13 cellular contexts compared by ENCODE assay signal in the genomic region with DNA sequence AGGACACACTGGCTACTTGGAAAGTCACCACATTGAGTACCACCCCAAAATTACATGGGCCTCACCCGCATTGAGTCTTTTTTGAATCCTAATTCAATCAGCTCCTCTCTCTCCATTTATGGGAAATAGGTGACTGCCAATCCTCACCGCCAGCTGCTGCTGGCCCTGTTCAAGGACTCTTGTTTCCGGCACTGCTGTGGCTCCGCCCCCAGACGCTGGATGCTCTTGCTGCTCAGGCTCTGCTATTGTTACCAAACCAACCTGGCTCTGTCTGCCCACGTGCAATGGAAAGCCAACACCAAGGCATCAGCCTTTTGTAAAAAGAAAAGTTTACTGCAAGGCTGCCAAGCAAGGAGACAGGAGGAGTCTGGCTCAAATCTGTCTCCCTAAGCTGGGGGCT.
DNase-seq lines count a peak whose midpoint lies in the region; ATAC-seq, FAIRE-seq and TF ChIP-seq lines count a peak whose summit lies in the region.
"Had no signal": no experiment of that assay in that cellular context is flagged by ENCODE, and none has a peak within 500 bp of the region (broad histone marks: within the 10 kb centered on the region; RNA-seq: fewer than 3 reads in every experiment).

No MANE protein-coding gene starts in this region.

- CTCF ChIA-PET in H1 (lab: Charles Lee; ENCODE audit: partially characterized antibody) = interaction anchor here (0.6 to 1.7 kb wide), 4 partner anchors 10 to 497 kb away, joined by 3 to 6 read pairs (median 4); no protein-coding TSS in a partner anchor

- H2BK20ac ChIP-seq in H1 (ENCODE audit: low read length) = no peak overlapping the region

- no peak for FAIRE-seq in H1 (lab: Jason Lieb, UNC)
- FAIRE-seq: frontal cortex, G401.6 had no signal

- POLR2A ChIA-PET in H1 (lab: Charles Lee; ENCODE audit: partially characterized antibody) = no interaction called here

- WGBS in heart left ventricle, 4 donors = 24 to 38% (median 34%) methylated on average over 6 of the region's 6 CpGs
- WGBS in H1 (ENCODE audit: extremely low coverage in 1 of 2, insufficient coverage in 1 of 2, insufficient read length in 1 of 2, insufficient replicate concordance in 2 of 2, low coverage in 1 of 2, low lambda C conversion rate in 2 of 2, missing lambda C conversion rate in 1 of 2), 2 experiments = 71% methylated on average over 6 of the region's 6 CpGs; no CpG with 5 or more reads in 1 of the 2 experiments

- H3K4me2 ChIP-seq in H1 (ENCODE audit: insufficient read depth in 1 of 2, low read depth in 2 of 2, low read length in 2 of 2) = no peak overlapping the region

- H3K4me3 ChIP-seq in cardiac muscle cell = no peak overlapping the region
- H3K4me3 ChIP-seq in heart left ventricle = no peak overlapping the region
- no peak overlapping the region for H3K4me3 ChIP-seq in H1 (ENCODE audit: extremely low read depth in 1 of 4, insufficient read depth in 2 of 4, low read depth in 3 of 4, low read length in 4 of 4)
- no peak overlapping the region for H3K4me3 ChIP-seq in vagina

- H2AK5ac ChIP-seq in H1 (ENCODE audit: low read depth, low read length) = no peak overlapping the region

- H3K36me3 ChIP-seq in cardiac muscle cell (no peaks in the 10 kb centered on the region), heart left ventricle (no peaks in the 10 kb centered on the region), H1 (ENCODE audit: control insufficient read depth in 2 of 4, insufficient read depth in 4 of 4, low read length in 3 of 4) (no peaks in the 10 kb centered on the region), vagina (no peaks in the 10 kb centered on the region)

- H3K23ac ChIP-seq in H1 (ENCODE audit: insufficient read length) = no peak overlapping the region

- H3K9ac ChIP-seq in H1 (replicated peaks in 1 of 4; ENCODE audit: extremely low read depth in 1 of 4, low read depth in 3 of 4, low read length in 3 of 4) = no peak overlapping the region

- no peak overlapping the region for H3K4ac ChIP-seq in H1 (replicated peaks; ENCODE audit: insufficient read length, low read depth, low read length)

- H3K79me2 ChIP-seq in H1 (ENCODE audit: control insufficient read depth in 1 of 2, insufficient read depth in 2 of 2, low read length in 2 of 2) = no peaks in the 10 kb centered on the region

- peak; percentile 3 to 24 for DNase-seq in cardiac muscle cell (ENCODE audit: low read depth in 1 of 2, low spot score in 1 of 2)
- DNase-seq in heart left ventricle = no peak
- DNase-seq in NCI-H2171 treated with DMSO at 0.1 percent for 48 hours (lab: John Stamatoyannopoulos, UW) = peak; percentile 99
- no peak for DNase-seq in H1 (ENCODE audit: low read depth in 1 of 2, low spot score in 2 of 2)
- DNase-seq in vagina (ENCODE audit: extremely low spot score in 2 of 2) = no peak
- no peak for DNase-seq in natural killer cell treated with Interleukin-12 subunit alpha and Interleukin-12 subunit beta and Interleukin-15 and Interleukin-18, amount 100 ng/mL, for 72 hours (ENCODE audit: low spot score)
- DNase-seq in SW480 (ENCODE audit: low spot score) = no peak
- DNase-seq in medulla oblongata (ENCODE audit: extremely low spot score) = no peak
- DNase-seq: stimulated activated CD4-positive, alpha-beta T cell treated with anti-CD3 and anti-CD28 coated beads, Interleukin-15, amount 100 ng/mL, for 24 hours had no signal

- no peaks in the 10 kb centered on the region for H3K27me3 ChIP-seq in cardiac muscle cell
- peaks cover 0 to 6% (median 0%) of the 10 kb centered on the region in 9 donors for H3K27me3 ChIP-seq in heart left ventricle
- H3K27me3 ChIP-seq in H1 (replicated peaks in 1 of 4; ENCODE audit: control insufficient read depth in 3 of 4, extremely low read depth in 1 of 4, insufficient read depth in 3 of 4, low read length in 3 of 4) = no peaks in the 10 kb centered on the region
- no peaks in the 10 kb centered on the region for H3K27me3 ChIP-seq in vagina

- no peak overlapping the region for H2BK12ac ChIP-seq in H1 (ENCODE audit: low read depth, low read length)

- H3K4me1 ChIP-seq in cardiac muscle cell (ENCODE audit: low read depth) (no peaks in the 10 kb centered on the region), heart left ventricle (no peaks in the 10 kb centered on the region), H1 (replicated peaks in 1 of 4; ENCODE audit: control insufficient read depth in 3 of 4, insufficient read depth in 4 of 4, low read length in 3 of 4) (no peaks in the 10 kb centered on the region; a peak in 2 of 7 replicates), vagina (peaks cover 2% of the 10 kb centered on the region)

- H3K9me3 ChIP-seq in cardiac muscle cell (ENCODE audit: low read depth) (no peaks in the 10 kb centered on the region), heart left ventricle (no peaks in the 10 kb centered on the region), H1 (ENCODE audit: insufficient read depth in 2 of 2, low read depth in 1 of 2, low read length in 1 of 2) (no peaks in the 10 kb centered on the region), vagina (no peaks in the 10 kb centered on the region)

- H3K27me3 Mint-ChIP-seq in natural killer cell treated with Interleukin-12 subunit alpha and Interleukin-12 subunit beta and Interleukin-15 and Interleukin-18, amount 100 ng/mL, for 72 hours = peaks cover 0 to 1% of the 10 kb centered on the region in 2 donors

- no peak overlapping the region for H2BK5ac ChIP-seq in H1 (ENCODE audit: low read depth, low read length)

- H3K27ac ChIP-seq in cardiac muscle cell (no peak overlapping the region), heart left ventricle (no peak overlapping the region), H1 (ENCODE audit: low read depth, low read length) (no peak overlapping the region), vagina (no peak overlapping the region)

- TF ChIP-seq CTCF in cardiac muscle cell (IDR thresholded peaks at IDR 0.05; ENCODE audit: low read depth, low read length) (no peak), heart left ventricle (IDR thresholded peaks at IDR 0.05) (no peak), H1 (IDR thresholded peaks at IDR 0.05; ENCODE audit: control extremely low read depth in 1 of 3, insufficient read depth in 1 of 3, low read depth in 1 of 3, low read length in 3 of 3) (no peak), vagina (IDR thresholded peaks at IDR 0.05) (no peak)

- intact Hi-C loops in heart left ventricle (cut with DNase I) = no loop called here
- intact Hi-C loops in vagina (cut with DNase I) = no loop called here

- H3K27ac Mint-ChIP-seq in natural killer cell treated with Interleukin-12 subunit alpha and Interleukin-12 subunit beta and Interleukin-15 and Interleukin-18, amount 100 ng/mL, for 72 hours = no peak overlapping the region
- H3K27ac Mint-ChIP-seq: nephron, type B pancreatic cell had no signal

- H3K56ac ChIP-seq in H1 (replicated peaks; ENCODE audit: insufficient read length, low read depth, low read length) = no peak overlapping the region

- H3K4me3 Mint-ChIP-seq in natural killer cell treated with Interleukin-12 subunit alpha and Interleukin-12 subunit beta and Interleukin-15 and Interleukin-18, amount 100 ng/mL, for 72 hours = no peak overlapping the region
- H3K4me3 Mint-ChIP-seq: nephron, type B pancreatic cell had no signal

- H3K79me1 ChIP-seq in H1 (ENCODE audit: low read depth, low read length) = no peaks in the 10 kb centered on the region

- no peak overlapping the region for H4K5ac ChIP-seq in H1 (ENCODE audit: insufficient read length, low read depth, low read length)

- H3K4me1 Mint-ChIP-seq in natural killer cell treated with Interleukin-12 subunit alpha and Interleukin-12 subunit beta and Interleukin-15 and Interleukin-18, amount 100 ng/mL, for 72 hours (ENCODE audit: low read depth in 2 of 2) = no peaks in the 10 kb centered on the region

- peak overlapping the region; percentile 70 for H2AFZ ChIP-seq in H1 (ENCODE audit: low read length)

- H2BK120ac ChIP-seq in H1 (replicated peaks; ENCODE audit: low read depth, low read length) = no peak overlapping the region

- ATAC-seq in heart left ventricle = no peak
- no peak for ATAC-seq in natural killer cell treated with Interleukin-12 subunit alpha and Interleukin-12 subunit beta and Interleukin-15 and Interleukin-18, amount 100 ng/mL, for 72 hours

- H3K14ac ChIP-seq in H1 (ENCODE audit: insufficient read length) = no peak overlapping the region

- TF ChIP-seq EP300 in H1 (IDR thresholded peaks at IDR 0.05; ENCODE audit: borderline replicate concordance in 1 of 2, low read depth in 2 of 2, low read length in 2 of 2) = no peak

- H3K9me3 Mint-ChIP-seq in natural killer cell treated with Interleukin-12 subunit alpha and Interleukin-12 subunit beta and Interleukin-15 and Interleukin-18, amount 100 ng/mL, for 72 hours = peaks cover 1% of the 10 kb centered on the region
- H3K9me3 Mint-ChIP-seq: nephron, type B pancreatic cell had no signal

- H3K18ac ChIP-seq in H1 (ENCODE audit: extremely low read depth, low read length) = no peak overlapping the region

- no peak overlapping the region for H4K91ac ChIP-seq in H1 (replicated peaks; ENCODE audit: insufficient read length, low read length)

- H3K36me3 Mint-ChIP-seq in natural killer cell treated with Interleukin-12 subunit alpha and Interleukin-12 subunit beta and Interleukin-15 and Interleukin-18, amount 100 ng/mL, for 72 hours = no peaks in the 10 kb centered on the region
- H3K36me3 Mint-ChIP-seq: type B pancreatic cell had no signal

- H4K8ac ChIP-seq in H1 (ENCODE audit: extremely low read depth, insufficient read depth, low read length) = no peak overlapping the region

- no peak overlapping the region for H2BK15ac ChIP-seq in H1 (ENCODE audit: low read length)

- H4K20me1 ChIP-seq in H1 (replicated peaks in 1 of 2; ENCODE audit: control insufficient read depth in 1 of 2, insufficient read depth in 2 of 2, low read length in 2 of 2) = no peaks in the 10 kb centered on the region

- no peak for TF ChIP-seq POLR2A in heart left ventricle (IDR thresholded peaks at IDR 0.05)
- TF ChIP-seq POLR2A in H1 (IDR thresholded peaks at IDR 0.05; ENCODE audit: control extremely low read depth in 1 of 2, low read depth in 2 of 2, low read length in 2 of 2) = no peak
- no peak for TF ChIP-seq POLR2A in vagina (IDR thresholded peaks at IDR 0.05)

- TF ChIP-seq RAD21 in H1 (IDR thresholded peaks at IDR 0.05 in 1 of 2, conservative IDR thresholded peaks at IDR 0.05 in 1 of 2; ENCODE audit: low read depth in 2 of 2, low read length in 2 of 2) = no peak

- no peaks in the 10 kb centered on the region for H3K23me2 ChIP-seq in H1 (ENCODE audit: low read depth, low read length)

TF ChIP-seq in H1, 55 proteins besides CTCF, POLR2A, EP300 and RAD21 (continues in another document):
- TF ChIP-seq RXRA (IDR thresholded peaks at IDR 0.05; ENCODE audit: insufficient read depth, low read depth, low read length) (no peak), JUND (IDR thresholded peaks at IDR 0.05; ENCODE audit: low read length) (no peak), KDM4A (IDR thresholded peaks at IDR 0.05; ENCODE audit: low read depth, low read length, severe bottlenecking) (no peak), SP1 (IDR thresholded peaks at IDR 0.05; ENCODE audit: low read depth, low read length) (no peak), MAFK (IDR thresholded peaks at IDR 0.05; ENCODE audit: low read depth, low read length) (no peak), CEBPB (IDR thresholded peaks at IDR 0.05; ENCODE audit: low read depth, low read length) (no peak), GTF2F1 (IDR thresholded peaks at IDR 0.05; ENCODE audit: borderline replicate concordance, low read depth, low read length) (no peak)

Comparison
In these comparisons a context has a peak if more than half of its experiments do, and no peak if none do; other contexts are left out.
1. DNase-seq: peak in cardiac muscle cell (2 of 2) and NCI-H2171 treated with DMSO at 0.1 percent for 48 hours (single experiment); none in heart left ventricle (0 of 5), H1 (0 of 2), vagina (0 of 2), natural killer cell treated with Interleukin-12 subunit alpha and Interleukin-12 subunit beta and Interleukin-15 and Interleukin-18, amount 100 ng/mL, for 72 hours (single experiment), SW480 (single experiment) and medulla oblongata (single experiment).